In genomic region chr11:61754534-61755482, GRCh38 we compare ENCODE assay signal across 1 cellular context.
TF ChIP-seq lines count a peak whose summit lies in the region.

No MANE protein-coding gene starts in this region.

TF ChIP-seq in K562, 482 proteins besides CTCF, POLR2A, EP300 and RAD21 (continued from another document and continues in another):
- TF ChIP-seq MLX (CRISPR knock-in tag; conservative IDR thresholded peaks at IDR 0.05), result no peak
- TF ChIP-seq ADNP (tag; IDR thresholded peaks at IDR 0.05), result no peak
- no peak for TF ChIP-seq ZNF780A (CRISPR knock-in tag; IDR thresholded peaks at IDR 0.05)
- TF ChIP-seq FOXJ3 (CRISPR knock-in tag; IDR thresholded peaks at IDR 0.05), result no peak
- TF ChIP-seq KDM1A (IDR thresholded peaks at IDR 0.05), result peak in 1 of 2 experiments; percentile 21; a peak in 1 of 4 replicates
- peak; percentile 70 for TF ChIP-seq ARID1B (IDR thresholded peaks at IDR 0.05)
- TF ChIP-seq HMGN3 (IDR thresholded peaks at IDR 0.05; ENCODE audit: borderline replicate concordance, extremely low read depth, insufficient read length, low read depth, low read length), result peak; percentile 65
- peak; percentile 32; the same call in 1 of the 2 replicates for TF ChIP-seq RNF2 (IDR thresholded peaks at IDR 0.05)
- TF ChIP-seq ZNF696 (CRISPR knock-in tag; conservative IDR thresholded peaks at IDR 0.05), result no peak
- no peak for TF ChIP-seq TCF15 (CRISPR knock-in tag; IDR thresholded peaks at IDR 0.05)
- no peak for TF ChIP-seq ZNF318 (IDR thresholded peaks at IDR 0.05; ENCODE audit: borderline replicate concordance in 1 of 2, low read depth in 1 of 2)
- TF ChIP-seq TFAP4 (CRISPR knock-in tag; IDR thresholded peaks at IDR 0.05; ENCODE audit: borderline replicate concordance), result peak; percentile 28; the same call in 1 of the 2 replicates
- TF ChIP-seq NRF1 (conservative IDR thresholded peaks at IDR 0.05 in 1 of 2, IDR thresholded peaks at IDR 0.05 in 1 of 2), result peak; percentile 48 to 62
- TF ChIP-seq CREBBP (IDR thresholded peaks at IDR 0.05; ENCODE audit: low read depth, low read length), result no peak
- TF ChIP-seq RFX5 (IDR thresholded peaks at IDR 0.05; ENCODE audit: low read depth, low read length), result no peak
- no peak for TF ChIP-seq SIN3B (IDR thresholded peaks at IDR 0.05; ENCODE audit: low read depth)
- no peak for TF ChIP-seq NR2C2 (CRISPR knock-in tag; IDR thresholded peaks at IDR 0.05)
- TF ChIP-seq NR2C2 (tag; IDR thresholded peaks at IDR 0.05), result no peak
- no peak for TF ChIP-seq ZBTB43 (CRISPR knock-in tag; IDR thresholded peaks at IDR 0.05)
- no peak for TF ChIP-seq ZC3H8 (IDR thresholded peaks at IDR 0.05)
- TF ChIP-seq HNRNPLL (IDR thresholded peaks at IDR 0.05; ENCODE audit: low read depth, low read length, poor library complexity, severe bottlenecking), result no peak
- no peak for TF ChIP-seq ZNF184 (CRISPR knock-in tag; IDR thresholded peaks at IDR 0.05)
- peak; percentile 53; the same call in 1 of the 2 replicates for TF ChIP-seq MBD2 (IDR thresholded peaks at IDR 0.05; ENCODE audit: borderline replicate concordance, low read depth)
- no peak for TF ChIP-seq ZNF24 (IDR thresholded peaks at IDR 0.05)
- TF ChIP-seq ATF3 (IDR thresholded peaks at IDR 0.05), result peak; percentile 68; the same call in 1 of the 2 replicates
- no peak for TF ChIP-seq ATF3 (CRISPR knock-in tag; conservative IDR thresholded peaks at IDR 0.05)
- peak; percentile 77 for TF ChIP-seq TEAD4 (IDR thresholded peaks at IDR 0.05; ENCODE audit: low read length)
- no peak for TF ChIP-seq TEAD4 (CRISPR knock-in tag; IDR thresholded peaks at IDR 0.05; ENCODE audit: borderline replicate concordance)
- TF ChIP-seq ZFX (CRISPR knock-in tag; IDR thresholded peaks at IDR 0.05), result peak; percentile 51
- TF ChIP-seq ZBTB7A (IDR thresholded peaks at IDR 0.05; ENCODE audit: borderline replicate concordance, control insufficient read depth, low read depth, low read length), result peak; percentile 88; the same call in 1 of the 2 replicates
- TF ChIP-seq MITF (IDR thresholded peaks at IDR 0.05), result no peak; the same call in 1 of the 2 replicates
- TF ChIP-seq ZNF398 (CRISPR knock-in tag; IDR thresholded peaks at IDR 0.05), result no peak
- no peak for TF ChIP-seq HNRNPL (IDR thresholded peaks at IDR 0.05; ENCODE audit: low read depth, low read length)
- TF ChIP-seq ELF1 (tag; IDR thresholded peaks at IDR 0.05), result no peak
- no peak for TF ChIP-seq MCM7 (IDR thresholded peaks at IDR 0.05)
- TF ChIP-seq LEF1 (IDR thresholded peaks at IDR 0.05), result peak; percentile 37
- peak; percentile 37 to 52 for TF ChIP-seq E2F6 (IDR thresholded peaks at IDR 0.05; ENCODE audit: borderline replicate concordance in 1 of 2, extremely low read depth in 1 of 2, insufficient read depth in 1 of 2, insufficient read length in 1 of 2, low read depth in 1 of 2, low read length in 1 of 2, poor library complexity in 1 of 2, severe bottlenecking in 1 of 2)
- TF ChIP-seq IFI16 (CRISPR knock-in tag; IDR thresholded peaks at IDR 0.05), result no peak
- TF ChIP-seq ESRRB (CRISPR knock-in tag; IDR thresholded peaks at IDR 0.05; ENCODE audit: borderline replicate concordance), result no peak
- TF ChIP-seq MAX (CRISPR knock-in tag; IDR thresholded peaks at IDR 0.05), result 0 out of 2 replicates have a peak, but pooled peaks have one; percentile 13
- TF ChIP-seq TRIM28 (IDR thresholded peaks at IDR 0.05), result no peak
- no peak for TF ChIP-seq ZFP91 (CRISPR knock-in tag; IDR thresholded peaks at IDR 0.05)
- peak; percentile 20; the same call in 1 of the 2 replicates for TF ChIP-seq TCF3 (CRISPR knock-in tag; IDR thresholded peaks at IDR 0.05)
- TF ChIP-seq DPF2 (IDR thresholded peaks at IDR 0.05), result peak; percentile 67
- no peak for TF ChIP-seq ETV5 (CRISPR knock-in tag; IDR thresholded peaks at IDR 0.05; ENCODE audit: low read depth)
